Comparison of ENCODE assay signal across 1 cellular context in genomic region chr11:100625041-100625440, GRCh38.
TF ChIP-seq lines count a peak whose summit lies in the region.

No MANE protein-coding gene starts in this region.

TF ChIP-seq in GM23338, 12 proteins besides CTCF, POLR2A, EP300 and RAD21:
- TF ChIP-seq ZNF462 (CRISPR knock-in tag; IDR thresholded peaks at IDR 0.05) (no peak), REST (IDR thresholded peaks at IDR 0.05; ENCODE audit: unreplicated experiment) (no peak), EZH2 (IDR thresholded peaks at IDR 0.05; ENCODE audit: low read depth, unreplicated experiment) (no peak)
